ENCODE assay signal across 31 cellular contexts in the genomic region with DNA sequence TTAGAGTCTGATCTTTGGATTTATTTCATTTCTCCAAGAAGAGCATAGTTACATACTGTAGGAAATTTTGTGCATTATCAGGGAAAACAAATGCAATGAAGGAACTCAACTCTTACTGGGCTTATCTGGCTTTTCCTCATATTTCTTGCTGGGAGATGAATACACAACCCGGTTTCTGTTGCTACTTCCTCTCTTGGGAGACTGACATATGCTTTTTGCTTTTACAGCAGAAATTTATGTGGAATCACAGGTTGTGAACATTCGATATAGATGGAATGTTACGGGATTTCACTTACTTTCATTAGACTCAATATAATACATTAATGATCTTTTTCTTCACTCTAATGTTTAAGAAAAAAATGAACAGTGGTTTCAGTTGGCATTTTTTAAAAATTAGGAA. TPM values are rescaled to one million over a fixed set of nuclear protein-coding genes. Genes with fewer than 3 reads are reported as not detected.
"Had no signal": no experiment of that assay in that cellular context is flagged by ENCODE, and none has a peak within 500 bp of the region (broad histone marks: within the 10 kb centered on the region; RNA-seq: fewer than 3 reads in every experiment).

No MANE protein-coding gene starts in this region.

- H3K4me3 Mint-ChIP-seq: activated CD8-positive, alpha-beta memory T cell treated with anti-CD3 and anti-CD28 coated beads, Interleukin-2, amount 10 ng/mL, durations not matched to agents 7 days and 5 days; activated CD8-positive, alpha-beta T cell treated with anti-CD3 and anti-CD28 coated beads for 36 hours; brain; immature natural killer cell; naive B cell; stimulated activated naive B cell treated with anti-CD40 and anti-IgM and Interleukin-4, amounts not matched to agents 10 μg/mL and 1 μg/mL and 100 μg/mL, for 72 hours; T-helper 17 cell had no signal

- ATAC-seq: activated CD8-positive, alpha-beta memory T cell treated with anti-CD3 and anti-CD28 coated beads, Interleukin-2, amount 10 ng/mL, durations not matched to agents 7 days and 5 days; activated CD8-positive, alpha-beta T cell treated with anti-CD3 and anti-CD28 coated beads for 36 hours; activated naive CD4-positive, alpha-beta T cell treated with anti-CD3 and anti-CD28 coated beads, Interleukin-2, amount 50 U/mL, for 72 hours; left lobe of liver; lower lobe of right lung; stimulated activated naive B cell treated with anti-CD40 and anti-IgM and Interleukin-4, amounts not matched to agents 10 μg/mL and 1 μg/mL and 100 μg/mL, for 72 hours; T-helper 17 cell had no signal

- H3K27ac Mint-ChIP-seq: activated CD8-positive, alpha-beta memory T cell treated with anti-CD3 and anti-CD28 coated beads, Interleukin-2, amount 10 ng/mL, durations not matched to agents 7 days and 5 days; activated CD8-positive, alpha-beta T cell treated with anti-CD3 and anti-CD28 coated beads for 36 hours; activated naive CD4-positive, alpha-beta T cell treated with anti-CD3 and anti-CD28 coated beads, Interleukin-2, amount 50 U/mL, for 72 hours; brain; stimulated activated naive B cell treated with anti-CD40 and anti-IgM and Interleukin-4, amounts not matched to agents 10 μg/mL and 1 μg/mL and 100 μg/mL, for 72 hours; T-helper 17 cell had no signal

- H3K27me3 ChIP-seq: hepatocyte, right lobe of liver, upper lobe of left lung had no signal

- H3K27ac ChIP-seq: hepatocyte, lower lobe of right lung, right lobe of liver, thoracic aorta, upper lobe of left lung had no signal

- H3K4me2 ChIP-seq: hepatocyte had no signal

- H3K9me3 Mint-ChIP-seq: activated CD8-positive, alpha-beta T cell treated with anti-CD3 and anti-CD28 coated beads for 36 hours; activated naive CD4-positive, alpha-beta T cell treated with anti-CD3 and anti-CD28 coated beads, Interleukin-2, amount 50 U/mL, for 72 hours; brain; immature natural killer cell; naive B cell; stimulated activated naive B cell treated with anti-CD40 and anti-IgM and Interleukin-4, amounts not matched to agents 10 μg/mL and 1 μg/mL and 100 μg/mL, for 72 hours had no signal

- DNase-seq: activated CD4-positive, alpha-beta T cell treated with anti-CD3 and anti-CD28 coated beads for 48 hours; activated CD8-positive, alpha-beta memory T cell treated with anti-CD3 and anti-CD28 coated beads, Interleukin-2, amount 10 ng/mL, durations not matched to agents 7 days and 5 days; activated CD8-positive, alpha-beta T cell treated with anti-CD3 and anti-CD28 coated beads for 36 hours; activated T-cell treated with anti-CD3 and anti-CD28 coated beads for 4 hours; aorta; dermis blood vessel endothelial cell; effector CD8-positive, alpha-beta T cell; glutamatergic neuron; immature natural killer cell; lower lobe of right lung; mesendoderm; naive B cell; posterior cingulate gyrus; right lobe of liver; stimulated activated naive B cell treated with anti-CD40 and anti-IgM and Interleukin-4, amounts not matched to agents 10 μg/mL and 1 μg/mL and 100 μg/mL, for 72 hours; T-helper 17 cell; upper lobe of left lung had no signal

- H3K27me3 Mint-ChIP-seq: activated CD8-positive, alpha-beta memory T cell treated with anti-CD3 and anti-CD28 coated beads, Interleukin-2, amount 10 ng/mL, durations not matched to agents 7 days and 5 days; activated CD8-positive, alpha-beta T cell treated with anti-CD3 and anti-CD28 coated beads for 36 hours; brain; naive B cell; stimulated activated naive B cell treated with anti-CD40 and anti-IgM and Interleukin-4, amounts not matched to agents 10 μg/mL and 1 μg/mL and 100 μg/mL, for 72 hours; T-helper 17 cell had no signal

- H3K36me3 ChIP-seq: lower lobe of right lung, thoracic aorta had no signal

- H3K9me3 ChIP-seq: lower lobe of right lung, right lobe of liver, thoracic aorta, upper lobe of left lung had no signal

- H2AFZ ChIP-seq: hepatocyte had no signal

- H3K4me3 ChIP-seq: hepatocyte, lower lobe of right lung, right lobe of liver, skin epidermis, thoracic aorta, upper lobe of left lung had no signal

RNA-seq across cellular contexts. Expression of gene PAX4, which starts 41.0 kb away (rescaled TPM):
- total RNA-seq: activated CD8-positive, alpha-beta memory T cell treated with anti-CD3 and anti-CD28 coated beads, Interleukin-2, amount 10 ng/mL, durations not matched to agents 7 days and 5 days; activated CD8-positive, alpha-beta T cell treated with anti-CD3 and anti-CD28 coated beads for 36 hours; activated naive CD4-positive, alpha-beta T cell treated with anti-CD3 and anti-CD28 coated beads, Interleukin-2, amount 50 U/mL, for 72 hours; aorta; cardiac septum; dermis blood vessel endothelial cell; frontal cortex; kidney epithelial cell; left lobe of liver; lower lobe of right lung; mucosa of gallbladder; omental fat pad; right lobe of liver; T-helper 17 cell; thoracic aorta; upper lobe of left lung had no signal
- polyA plus RNA-seq: adipose tissue, aorta, esophagus, immature natural killer cell, neural cell had no signal
